In genomic region chr10:82621680-82622079, GRCh38 we compare ENCODE assay signal across 9 cellular contexts.
"Had no signal": no experiment of that assay in that cellular context is flagged by ENCODE, and none has a peak within 500 bp of the region (broad histone marks: within the 10 kb centered on the region; RNA-seq: fewer than 3 reads in every experiment).

No MANE protein-coding gene starts in this region.

- H3K4me3 ChIP-seq: GM23248, GM23338, HAP-1 had no signal

- H3K9me3 ChIP-seq: HAP-1 had no signal

- H3K36me3 ChIP-seq: HAP-1 had no signal

- DNase-seq: GM23248, GOT3, H7, H9, HCEC 1CT, HFFc6 had no signal

- H3K4me1 ChIP-seq: HAP-1 had no signal

- H3K4me2 ChIP-seq: GM23338 had no signal

- ATAC-seq: GM23338, HCT116 had no signal

- H3K27ac ChIP-seq: GM23248 had no signal

- H2AFZ ChIP-seq: GM23248, GM23338 had no signal

- H3K9ac ChIP-seq: GM23248 had no signal
